ENCODE assay signal across 25 cellular contexts in the genomic region with DNA sequence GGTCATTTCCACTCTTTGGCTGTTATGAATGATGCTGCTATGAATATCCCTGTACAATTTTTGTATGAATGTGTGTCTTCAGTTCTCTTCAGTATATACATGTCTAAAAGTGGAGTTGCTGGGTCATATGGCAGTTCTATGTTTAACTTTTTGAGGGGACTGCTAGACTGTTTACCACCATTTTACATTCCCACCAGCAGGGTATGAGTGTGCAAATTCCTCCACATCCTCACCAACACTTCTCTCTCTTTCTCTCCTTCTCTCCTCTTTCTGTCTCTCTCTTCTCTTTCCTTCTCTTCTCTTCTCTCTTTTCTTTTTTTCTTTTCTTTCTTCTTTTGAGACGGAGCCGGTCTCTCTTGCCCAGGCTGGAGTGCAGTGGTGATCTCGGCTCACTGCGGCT. TPM values are rescaled to one million over a fixed set of nuclear protein-coding genes. Genes with fewer than 3 reads are reported as not detected.
DNase-seq lines count a peak whose midpoint lies in the region; ATAC-seq, FAIRE-seq and TF ChIP-seq lines count a peak whose summit lies in the region.
"Had no signal": no experiment of that assay in that cellular context is flagged by ENCODE, and none has a peak within 500 bp of the region (broad histone marks: within the 10 kb centered on the region; RNA-seq: fewer than 3 reads in every experiment).

No MANE protein-coding gene starts in this region.

- TF ChIP-seq EP300 in HepG2 (IDR thresholded peaks at IDR 0.05; ENCODE audit: low read depth in 2 of 2, low read length in 2 of 2) (no peak), HepG2 (CRISPR knock-in tag; IDR thresholded peaks at IDR 0.05; ENCODE audit: borderline replicate concordance) (no peak)

- H3K79me2 ChIP-seq in HepG2 (ENCODE audit: insufficient read depth, low read length), result peaks cover 93% of the 10 kb centered on the region

- H3K27me3 ChIP-seq in HepG2 (ENCODE audit: control insufficient read depth in 1 of 2, insufficient read depth in 2 of 2, low read length in 2 of 2) (no peaks in the 10 kb centered on the region), thyroid gland (no peaks in the 10 kb centered on the region)
- H3K27me3 ChIP-seq: ascending aorta, colonic mucosa had no signal

- POLR2A ChIA-PET in HepG2 (lab: Yijun Ruan, JAX), result interaction anchor here (1.6 kb wide), 1 partner anchor 8 kb away, joined by 8 read pairs; a partner anchor contains a TSS

- H3K36me3 ChIP-seq in HepG2 (replicated peaks in 1 of 2; ENCODE audit: control insufficient read depth in 1 of 2, insufficient read depth in 2 of 2, low read length in 2 of 2) (0 out of 5 replicates have a peak, but pooled peaks cover 2 to 4% of the 10 kb centered on the region in 2 experiments), thyroid gland (no peaks in the 10 kb centered on the region)
- H3K36me3 ChIP-seq: ascending aorta, colonic mucosa, lower lobe of right lung had no signal

- H3K9me3 ChIP-seq in HepG2 (ENCODE audit: low read length) (no peaks in the 10 kb centered on the region), thyroid gland (no peaks in the 10 kb centered on the region)
- H3K9me3 ChIP-seq: ascending aorta, colonic mucosa, lower lobe of right lung had no signal

- ATAC-seq in HepG2, result peak; percentile 32; the same call in 2 of the 3 replicates
- ATAC-seq in GM18873 (IDR thresholded peaks at IDR 0.05; ENCODE audit: low FRiP score, unreplicated experiment), result no peak
- ATAC-seq: lower lobe of right lung had no signal

- CTCF ChIA-PET in HepG2 (lab: Yijun Ruan, JAX; ENCODE audit: low intra/inter-chr PET ratio, low total read pairs), result no interaction called here

- intact Hi-C loops in HepG2 (cut with micrococcal nuclease; ENCODE audit: unreplicated experiment) (no loop called here), thyroid gland (cut with DNase I) (no loop called here)

- peaks cover 35% of the 10 kb centered on the region for H4K20me1 ChIP-seq in HepG2 (ENCODE audit: insufficient read depth, low read length)

- TF ChIP-seq RAD21 in HepG2 (CRISPR knock-in tag; IDR thresholded peaks at IDR 0.05), result no peak

- H3K4me3 ChIP-seq in cardiac fibroblast (replicated peaks in 1 of 2; ENCODE audit: low read depth in 2 of 2, low read length in 2 of 2) (no peak overlapping the region), HepG2 (replicated peaks in 1 of 3; ENCODE audit: insufficient read depth in 1 of 3, low read depth in 2 of 3, low read length in 3 of 3) (no peak overlapping the region), thyroid gland (replicated peaks in 1 of 3) (no peak overlapping the region)
- H3K4me3 ChIP-seq: ascending aorta, colonic mucosa, lower lobe of right lung had no signal

- in situ Hi-C loops in ACHN (cut with HindIII; ENCODE audit: low pct_ligation_motif_present, low pct_unique_long_range_greater_than_20kb, low sequenced_read_pairs) (no loop called here), HepG2 (cut with HindIII; ENCODE audit: extremely low pct_ligation_motif_present, low pct_unique_long_range_greater_than_20kb) (no loop called here)

- H3K27ac ChIP-seq in HepG2 (ENCODE audit: extremely low read length, insufficient read depth, low read length) (peak overlapping the region; percentile 10), thyroid gland (no peak overlapping the region)
- H3K27ac ChIP-seq: ascending aorta, colonic mucosa, lower lobe of right lung had no signal

- TF ChIP-seq CTCF in cardiac fibroblast (IDR thresholded peaks at IDR 0.05; ENCODE audit: low read depth, low read length) (peak; percentile 20), HepG2 (CRISPR knock-in tag; IDR thresholded peaks at IDR 0.05) (no peak; the same call in 1 of the 2 replicates), thyroid gland (IDR thresholded peaks at IDR 0.05) (no peak)

- no peak overlapping the region for H3K9ac ChIP-seq in HepG2 (ENCODE audit: insufficient read depth, low read depth, low read length)

- H3K4me1 ChIP-seq in HepG2 (ENCODE audit: insufficient read depth, low read length), result peaks cover 98% of the 10 kb centered on the region
- peaks cover 6 to 25% of the 10 kb centered on the region in 2 donors for H3K4me1 ChIP-seq in thyroid gland
- H3K4me1 ChIP-seq: colonic mucosa had no signal

- no peak for FAIRE-seq in HepG2 (lab: Jason Lieb, UNC)
- FAIRE-seq: A204.1, G401.6, HTR-8/SVneo, urothelium cell line had no signal

- no peak overlapping the region for H3K4me2 ChIP-seq in HepG2 (ENCODE audit: low read depth, low read length)

- H2AFZ ChIP-seq in HepG2 (ENCODE audit: low read length), result no peak overlapping the region

- 95% methylated on average over 4 of the region's 4 CpGs for WGBS in HepG2 (ENCODE audit: low lambda C conversion rate)
- 93 to 94% methylated on average over 4 of the region's 4 CpGs for WGBS in thyroid gland, 2 donors

- BruUV-seq in HepG2 (replicated peaks; lab: Mats Ljungman, UMichigan), result no TSS peak

- peak; percentile 23 for DNase-seq in ACHN
- peak; percentile 10 for DNase-seq in HCEC 1CT
- no peak for DNase-seq in cardiac fibroblast (ENCODE audit: low read depth in 2 of 2)
- peak; percentile 32 for DNase-seq in HepG2 (ENCODE audit: low spot score)
- DNase-seq in thyroid gland, result no peak
- DNase-seq in SKM-1 treated with dmso at 0.1 percent for 144 hours (lab: John Stamatoyannopoulos, UW; ENCODE audit: unreplicated experiment), result no peak
- no peak for DNase-seq in anterior cingulate cortex (lab: John Stamatoyannopoulos, UW)
- DNase-seq: activated CD4-positive, CD25-positive, alpha-beta regulatory T cell treated with anti-CD3 and anti-CD28 coated beads, Interleukin-2, amount 50 U/mL, for 72 hours; activated CD8-positive, alpha-beta memory T cell treated with anti-CD3 and anti-CD28 coated beads for 24 hours; colonic mucosa; islet precursor cell; Kasumi-1; lower lobe of right lung; NCI-H1105 treated with DMSO at 0.1 percent for 48 hours; NCI-H2107; NCI-H510A; nucleus accumbens; retina; T1000 had no signal

- TF ChIP-seq POLR2A in HepG2 (IDR thresholded peaks at IDR 0.05; ENCODE audit: insufficient read depth in 1 of 2, low read depth in 2 of 2, low read length in 2 of 2) (no peak), thyroid gland (IDR thresholded peaks at IDR 0.05) (no peak)

TF ChIP-seq in HepG2, 621 proteins besides CTCF, POLR2A, EP300 and RAD21 (continues in another document):
- TF ChIP-seq, protein P1, sequence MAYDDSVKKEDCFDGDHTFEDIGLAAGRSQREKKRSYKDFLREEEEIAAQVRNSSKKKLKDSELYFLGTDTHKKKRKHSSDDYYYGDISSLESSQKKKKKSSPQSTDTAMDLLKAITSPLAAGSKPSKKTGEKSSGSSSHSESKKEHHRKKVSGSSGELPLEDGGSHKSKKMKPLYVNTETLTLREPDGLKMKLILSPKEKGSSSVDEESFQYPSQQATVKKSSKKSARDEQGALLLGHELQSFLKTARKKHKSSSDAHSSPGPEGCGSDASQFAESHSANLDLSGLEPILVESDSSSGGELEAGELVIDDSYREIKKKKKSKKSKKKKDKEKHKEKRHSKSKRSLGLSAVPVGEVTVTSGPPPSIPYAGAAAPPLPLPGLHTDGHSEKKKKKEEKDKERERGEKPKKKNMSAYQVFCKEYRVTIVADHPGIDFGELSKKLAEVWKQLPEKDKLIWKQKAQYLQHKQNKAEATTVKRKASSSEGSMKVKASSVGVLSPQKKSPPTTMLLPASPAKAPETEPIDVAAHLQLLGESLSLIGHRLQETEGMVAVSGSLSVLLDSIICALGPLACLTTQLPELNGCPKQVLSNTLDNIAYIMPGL (CRISPR knock-in tag; IDR thresholded peaks at IDR 0.05; ENCODE audit: borderline replicate concordance in 1 of 2, low read depth in 1 of 2), result 0 out of 4 replicates have a peak, but pooled peaks of 1 of the 2 experiments have one; percentile 32
- TF ChIP-seq PCBP2 (optimal IDR thresholded peaks at IDR 0.05; ENCODE audit: low read depth, low read length, poor library complexity, severe bottlenecking), result no peak
- 0 out of 2 replicates have a peak, but pooled peaks have one; percentile 34 for TF ChIP-seq ZNF775 (CRISPR knock-in tag; IDR thresholded peaks at IDR 0.05; ENCODE audit: borderline replicate concordance)
- TF ChIP-seq, protein P2, sequence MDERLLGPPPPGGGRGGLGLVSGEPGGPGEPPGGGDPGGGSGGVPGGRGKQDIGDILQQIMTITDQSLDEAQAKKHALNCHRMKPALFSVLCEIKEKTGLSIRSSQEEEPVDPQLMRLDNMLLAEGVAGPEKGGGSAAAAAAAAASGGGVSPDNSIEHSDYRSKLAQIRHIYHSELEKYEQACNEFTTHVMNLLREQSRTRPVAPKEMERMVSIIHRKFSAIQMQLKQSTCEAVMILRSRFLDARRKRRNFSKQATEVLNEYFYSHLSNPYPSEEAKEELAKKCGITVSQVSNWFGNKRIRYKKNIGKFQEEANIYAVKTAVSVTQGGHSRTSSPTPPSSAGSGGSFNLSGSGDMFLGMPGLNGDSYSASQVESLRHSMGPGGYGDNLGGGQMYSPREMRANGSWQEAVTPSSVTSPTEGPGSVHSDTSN (CRISPR knock-in tag; IDR thresholded peaks at IDR 0.05), result no peak

RNA-seq across cellular contexts. Expression of a gene that starts 7.8 kb away (rescaled TPM):
- 40.0 and 44.6 TPM in 2 replicates for total RNA-seq in HepG2 (2016; rRNA removed; fragmentation: Illumina TruSeq; extraction: Trizol)
- total RNA-seq in HepG2 (2016; cell fraction: cytosol; rRNA removed; fragmentation: Illumina TruSeq; extraction: Trizol; ENCODE audit: low read depth), result 9.4 and 9.9 TPM in 2 replicates
- 39.3 and 44.7 TPM in 2 replicates for total RNA-seq in HepG2 (2016; cell fraction: insoluble cytoplasmic fraction; rRNA removed; fragmentation: Illumina TruSeq; extraction: Trizol)
- total RNA-seq in HepG2 (2016; cell fraction: membrane; rRNA removed; fragmentation: Illumina TruSeq; extraction: Trizol), result 20.4 and 25.6 TPM in 2 replicates
- 53.6 and 60.5 TPM in 2 replicates for total RNA-seq in HepG2 (2016; cell fraction: nucleus; rRNA removed; fragmentation: Illumina TruSeq; extraction: Trizol)
- 39.9 and 50.1 TPM in 2 replicates for polyA plus RNA-seq in HepG2 (2011; rRNA removed)
- 28.1 and 30.9 TPM in 2 replicates for polyA plus RNA-seq in HepG2 (2011; cell fraction: cytosol; rRNA removed)
- 89.9 and 101 TPM in 2 replicates for polyA plus RNA-seq in HepG2 (2011; cell fraction: nucleus; rRNA removed)
- 43.9 and 54.9 TPM in 2 replicates for polyA plus RNA-seq in HepG2 (2012)
- polyA plus RNA-seq in HepG2 (2016; cell fraction: cytosol; fragmentation: Illumina TruSeq; extraction: Trizol; ENCODE audit: low read depth), result 0.82 and 1.0 TPM in 2 replicates
- 26.2 and 27.1 TPM in 2 replicates for polyA plus RNA-seq in HepG2 (2016; cell fraction: insoluble cytoplasmic fraction; fragmentation: Illumina TruSeq; extraction: Trizol; ENCODE audit: low read depth)
- polyA plus RNA-seq in HepG2 (2016; cell fraction: membrane; fragmentation: Illumina TruSeq; extraction: Trizol; ENCODE audit: low read depth), result 5.2 and 6.2 TPM in 2 replicates
- 41.4 and 50.5 TPM in 2 replicates for polyA plus RNA-seq in HepG2 (2016; cell fraction: nucleus; fragmentation: Illumina TruSeq; extraction: Trizol; ENCODE audit: insufficient read depth, low read depth)
- polyA minus RNA-seq in HepG2 (2011; rRNA and poly(A)+ RNA removed; ENCODE audit: low replicate concordance), result 11.7 and 43.0 TPM in 2 replicates
- polyA minus RNA-seq in HepG2 (2011; cell fraction: cytosol; rRNA and poly(A)+ RNA removed), result 33.9 and 36.8 TPM in 2 replicates
- polyA minus RNA-seq in HepG2 (2011; cell fraction: nucleus; rRNA and poly(A)+ RNA removed), result 200 and 232 TPM in 2 replicates
- total RNA-seq in thyroid gland, result 10 to 100 TPM; 44.6 to 87.4 (median 53.5) TPM

Comparison
In these comparisons a context has a peak if more than half of its experiments do, and no peak if none do; other contexts are left out.
1. DNase-seq: peak in ACHN (single experiment), HCEC 1CT (single experiment) and HepG2 (single experiment); none in cardiac fibroblast (0 of 2), thyroid gland (0 of 2), SKM-1 treated with dmso at 0.1 percent for 144 hours (single experiment) and anterior cingulate cortex (0 of 58).